19 cellular contexts compared by ENCODE assay signal in the genomic region with DNA sequence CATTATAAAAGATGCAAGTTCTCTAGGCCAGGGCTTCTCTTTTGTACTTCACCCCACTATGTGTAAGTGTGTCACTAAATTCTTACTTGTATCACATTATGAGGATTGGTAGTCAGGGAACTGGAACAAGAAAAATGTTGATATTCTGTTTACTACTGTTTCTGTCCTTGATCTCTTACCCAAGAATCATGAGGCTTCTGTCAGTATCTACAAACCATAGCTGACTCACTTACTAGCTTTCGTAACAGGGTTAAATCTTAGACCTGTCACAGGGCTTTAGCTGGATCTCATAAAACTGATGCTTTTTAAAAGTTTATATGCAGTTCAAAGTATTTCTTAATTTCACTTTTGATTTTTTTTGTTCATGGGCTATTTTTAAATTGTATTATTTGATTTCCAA.
DNase-seq lines count a peak whose midpoint lies in the region; ATAC-seq, FAIRE-seq and TF ChIP-seq lines count a peak whose summit lies in the region.
"Had no signal": no experiment of that assay in that cellular context is flagged by ENCODE, and none has a peak within 500 bp of the region (broad histone marks: within the 10 kb centered on the region; RNA-seq: fewer than 3 reads in every experiment).

No MANE protein-coding gene starts in this region.

- H3K27me3 Mint-ChIP-seq in activated naive CD4-positive, alpha-beta T cell treated with anti-CD3 and anti-CD28 coated beads for 36 hours (ENCODE audit: low read depth), result no peaks in the 10 kb centered on the region
- H3K27me3 Mint-ChIP-seq: activated naive CD8-positive, alpha-beta T cell treated with anti-CD3 and anti-CD28 coated beads, Interleukin-2, amount 50 U/mL, for 24 hours had no signal

- WGBS in mammary epithelial cell (ENCODE audit: low coverage, missing lambda C conversion rate), result 93% methylated on average over 1 of the region's 1 CpG

- H3K4me1 ChIP-seq in mammary epithelial cell (ENCODE audit: insufficient read depth, low read length), result no peaks in the 10 kb centered on the region
- H3K4me1 ChIP-seq: esophagus squamous epithelium, pancreas had no signal

- no peak overlapping the region for H3K27ac ChIP-seq in mammary epithelial cell (ENCODE audit: insufficient read depth, low read depth, low read length)
- H3K27ac ChIP-seq: esophagus squamous epithelium, pancreas had no signal

- H3K27me3 ChIP-seq in mammary epithelial cell (ENCODE audit: insufficient read depth, low read length), result no peaks in the 10 kb centered on the region
- no peaks in the 10 kb centered on the region for H3K27me3 ChIP-seq in kidney epithelial cell (ENCODE audit: control insufficient read depth, insufficient read depth, low read length)
- H3K27me3 ChIP-seq: esophagus squamous epithelium, pancreas had no signal

- no peak for ATAC-seq in GM21529 (IDR thresholded peaks at IDR 0.05; ENCODE audit: unreplicated experiment)
- ATAC-seq: activated naive CD8-positive, alpha-beta T cell treated with anti-CD3 and anti-CD28 coated beads, Interleukin-2, amount 50 U/mL, for 24 hours; pancreas had no signal

- CTCF ChIA-PET in mammary epithelial cell (lab: Charles Lee; ENCODE audit: low non-redundant PET), result no interaction called here
- CTCF ChIA-PET in activated naive CD4-positive, alpha-beta T cell treated with anti-CD3 and anti-CD28 coated beads for 36 hours (lab: Charles Lee), result no interaction called here

- H3K4me3 ChIP-seq in mammary epithelial cell (replicated peaks in 1 of 3; ENCODE audit: insufficient read depth in 1 of 3, low read depth in 2 of 3, low read length in 3 of 3) (no peak overlapping the region), kidney epithelial cell (ENCODE audit: low read depth, low read length) (no peak overlapping the region)
- H3K4me3 ChIP-seq: esophagus squamous epithelium, pancreas had no signal

- DNase-seq in AG08395 (ENCODE audit: low spot score), result peak; percentile 76
- peak; percentile 53 for DNase-seq in HS-5 (ENCODE audit: low read depth)
- DNase-seq in mammary epithelial cell, result peak; percentile 67
- peak; percentile 5 for DNase-seq in kidney epithelial cell (ENCODE audit: low read depth)
- DNase-seq in COLO668 (lab: John Stamatoyannopoulos, UW; ENCODE audit: unreplicated experiment), result no peak
- no peak for DNase-seq in GM19239 (ENCODE audit: insufficient read length, low spot score)
- DNase-seq in activated naive CD4-positive, alpha-beta T cell treated with anti-CD3 and anti-CD28 coated beads for 36 hours, result no peak
- DNase-seq: activated naive CD8-positive, alpha-beta T cell treated with anti-CD3 and anti-CD28 coated beads, Interleukin-2, amount 50 U/mL, for 24 hours; C1 segment of cervical spinal cord; esophagus squamous epithelium; immature natural killer cell; NCI-H1694; NCI-H510A treated with DMSO at 0.1 percent for 48 hours; pancreas; T-helper 1 cell had no signal

- BruUV-seq in mammary epithelial cell (replicated peaks; lab: Mats Ljungman, UMichigan), result no TSS peak

- dilution Hi-C loops in mammary epithelial cell (cut with HindIII; ENCODE audit: low sequenced_read_pairs), result no loop called here

- H3K36me3 ChIP-seq in mammary epithelial cell (ENCODE audit: insufficient read depth, low read length) (no peaks in the 10 kb centered on the region), kidney epithelial cell (ENCODE audit: control insufficient read depth, insufficient read depth, low read length) (no peaks in the 10 kb centered on the region)
- H3K36me3 ChIP-seq: esophagus squamous epithelium, pancreas had no signal

- H3K9me3 ChIP-seq in mammary epithelial cell (replicated peaks; ENCODE audit: insufficient read depth, low read length), result no peaks in the 10 kb centered on the region
- H3K9me3 ChIP-seq: pancreas had no signal

- TF ChIP-seq CTCF in mammary epithelial cell (conservative IDR thresholded peaks at IDR 0.05 in 1 of 2, IDR thresholded peaks at IDR 0.05 in 1 of 2; ENCODE audit: extremely low read depth in 1 of 2, insufficient read depth in 1 of 2, low read depth in 1 of 2, low read length in 2 of 2) (no peak), kidney epithelial cell (IDR thresholded peaks at IDR 0.05; ENCODE audit: insufficient read depth, low read length, poor library complexity, severe bottlenecking) (no peak)

- no peak for FAIRE-seq in GM19239 (lab: Jason Lieb, UNC)
- FAIRE-seq: colon had no signal

- in situ Hi-C loops in mammary epithelial cell (cut with MboI; ENCODE audit: low sequenced_read_pairs in 2 of 2), result loop anchor here in 1 of 2 donors (25.0 kb wide), 1 partner anchor 411 kb away; no protein-coding TSS in a partner anchor

- no peaks in the 10 kb centered on the region for H3K36me3 Mint-ChIP-seq in activated naive CD4-positive, alpha-beta T cell treated with anti-CD3 and anti-CD28 coated beads for 36 hours (ENCODE audit: low read depth)
- H3K36me3 Mint-ChIP-seq: IgD-negative memory B cell, immature natural killer cell had no signal

- H3K4me2 ChIP-seq in mammary epithelial cell (ENCODE audit: insufficient read depth, low read depth, low read length), result no peak overlapping the region

- no peaks in the 10 kb centered on the region for H3K4me1 Mint-ChIP-seq in activated naive CD4-positive, alpha-beta T cell treated with anti-CD3 and anti-CD28 coated beads for 36 hours (ENCODE audit: low read depth)
- H3K4me1 Mint-ChIP-seq: activated naive CD8-positive, alpha-beta T cell treated with anti-CD3 and anti-CD28 coated beads, Interleukin-2, amount 50 U/mL, for 24 hours; IgD-negative memory B cell; immature natural killer cell; mesothelial cell of epicardium had no signal

- H3K4me3 Mint-ChIP-seq in activated naive CD4-positive, alpha-beta T cell treated with anti-CD3 and anti-CD28 coated beads for 36 hours, result no peak overlapping the region
- H3K4me3 Mint-ChIP-seq: activated naive CD8-positive, alpha-beta T cell treated with anti-CD3 and anti-CD28 coated beads, Interleukin-2, amount 50 U/mL, for 24 hours; IgD-negative memory B cell; immature natural killer cell; mesothelial cell of epicardium had no signal

- intact Hi-C loops in mammary epithelial cell (cut with micrococcal nuclease), result loop anchor here (10.0 kb wide), 1 partner anchor 687 kb away; no protein-coding TSS in a partner anchor
- intact Hi-C loops in activated naive CD4-positive, alpha-beta T cell treated with anti-CD3 and anti-CD28 coated beads for 36 hours (cut with micrococcal nuclease), result no loop called here

- no peak overlapping the region for H3K27ac Mint-ChIP-seq in activated naive CD4-positive, alpha-beta T cell treated with anti-CD3 and anti-CD28 coated beads for 36 hours
- H3K27ac Mint-ChIP-seq: activated naive CD8-positive, alpha-beta T cell treated with anti-CD3 and anti-CD28 coated beads, Interleukin-2, amount 50 U/mL, for 24 hours; IgD-negative memory B cell; immature natural killer cell; mesothelial cell of epicardium had no signal

- no peaks in the 10 kb centered on the region for H4K20me1 ChIP-seq in mammary epithelial cell (ENCODE audit: insufficient read depth, low read length)

- H3K9me3 Mint-ChIP-seq in activated naive CD4-positive, alpha-beta T cell treated with anti-CD3 and anti-CD28 coated beads for 36 hours, result peaks cover 5% of the 10 kb centered on the region

- H3K9ac ChIP-seq in mammary epithelial cell (ENCODE audit: insufficient read depth, low read length), result no peak overlapping the region

- no peak overlapping the region for H2AFZ ChIP-seq in mammary epithelial cell (ENCODE audit: low read depth, low read length)

- H3K79me2 ChIP-seq in mammary epithelial cell (ENCODE audit: insufficient read depth, low read length), result no peaks in the 10 kb centered on the region

Comparison
In these comparisons a context has a peak if more than half of its experiments do, and no peak if none do; other contexts are left out.
1. DNase-seq: peak in AG08395 (single experiment), HS-5 (single experiment), mammary epithelial cell (single experiment) and kidney epithelial cell (single experiment); none in COLO668 (single experiment), GM19239 (single experiment) and activated naive CD4-positive, alpha-beta T cell treated with anti-CD3 and anti-CD28 coated beads for 36 hours (single experiment).